ENCODE assay signal across 2 cellular contexts in genomic region chr17:30290077-30290476, GRCh38.
TF ChIP-seq lines count a peak whose summit lies in the region.

No MANE protein-coding gene starts in this region.

TF ChIP-seq in GM23338, 12 proteins besides CTCF, POLR2A, EP300 and RAD21:
- TF ChIP-seq ZNF462 (CRISPR knock-in tag; IDR thresholded peaks at IDR 0.05), result no peak
- TF ChIP-seq REST (IDR thresholded peaks at IDR 0.05; ENCODE audit: unreplicated experiment), result no peak
- TF ChIP-seq ETS1 (IDR thresholded peaks at IDR 0.05), result no peak
- no peak for TF ChIP-seq EZH2phosphoT487 (IDR thresholded peaks at IDR 0.05; ENCODE audit: unreplicated experiment)
- TF ChIP-seq STAT1 (IDR thresholded peaks at IDR 0.05; ENCODE audit: unreplicated experiment), result no peak
- no peak for TF ChIP-seq ZNF114 (CRISPR knock-in tag; IDR thresholded peaks at IDR 0.05)
- no peak for TF ChIP-seq NANOG (IDR thresholded peaks at IDR 0.05; ENCODE audit: borderline replicate concordance)
- no peak for TF ChIP-seq POLR2AphosphoS5 (IDR thresholded peaks at IDR 0.05; ENCODE audit: low read depth)
- TF ChIP-seq JUNB (IDR thresholded peaks at IDR 0.05; ENCODE audit: unreplicated experiment), result no peak
- TF ChIP-seq CREB1 (CRISPR knock-in tag; IDR thresholded peaks at IDR 0.05; ENCODE audit: low read depth), result no peak
- no peak for TF ChIP-seq ZNF331 (CRISPR knock-in tag; IDR thresholded peaks at IDR 0.05; ENCODE audit: low read depth)
- TF ChIP-seq EZH2 (IDR thresholded peaks at IDR 0.05; ENCODE audit: low read depth, unreplicated experiment), result no peak

TF ChIP-seq in GM12891, 5 proteins besides CTCF, POLR2A, EP300 and RAD21:
- TF ChIP-seq POLR2AphosphoS5 (IDR thresholded peaks at IDR 0.05; ENCODE audit: low read depth, low read length) (no peak), SPI1 (IDR thresholded peaks at IDR 0.05; ENCODE audit: low read depth, low read length) (no peak), POU2F2 (IDR thresholded peaks at IDR 0.05; ENCODE audit: low read depth, low read length) (no peak), PAX5 (IDR thresholded peaks at IDR 0.05; ENCODE audit: insufficient read depth, low read length, severe bottlenecking) (no peak), TAF1 (IDR thresholded peaks at IDR 0.05; ENCODE audit: low read depth, low read length) (no peak)
TF ChIP-seq in GM12891: peak in this region for 0.
